18 cellular contexts compared by ENCODE assay signal in the genomic region with DNA sequence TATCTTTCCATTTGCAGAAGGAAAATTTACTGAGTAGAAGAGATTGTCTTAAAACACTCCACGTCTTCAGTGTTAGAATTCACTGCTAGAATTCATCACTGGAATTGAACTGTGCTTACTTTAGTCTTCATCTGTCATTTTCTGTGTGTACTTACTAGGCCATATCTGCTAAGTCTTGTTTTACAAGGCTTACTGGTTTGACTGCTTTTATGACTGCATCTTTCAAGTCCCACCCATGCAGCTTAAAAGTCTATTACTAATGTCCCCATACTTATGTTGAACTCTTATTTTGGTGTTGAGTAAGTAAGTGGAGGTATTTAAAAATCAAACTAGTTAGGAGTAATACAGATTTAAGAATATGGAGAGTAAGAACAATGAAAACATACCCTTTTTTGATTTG.
DNase-seq lines count a peak whose midpoint lies in the region; ATAC-seq, FAIRE-seq and TF ChIP-seq lines count a peak whose summit lies in the region.
"Had no signal": no experiment of that assay in that cellular context is flagged by ENCODE, and none has a peak within 500 bp of the region (broad histone marks: within the 10 kb centered on the region; RNA-seq: fewer than 3 reads in every experiment).

No MANE protein-coding gene starts in this region.

- no peaks in the 10 kb centered on the region for H3K27me3 Mint-ChIP-seq in nephron (ENCODE audit: low read depth)
- H3K27me3 Mint-ChIP-seq: activated B cell treated with CpG ODN at 0.5 μM for 24 hours; activated CD8-positive, alpha-beta T cell treated with anti-CD3 and anti-CD28 coated beads for 36 hours; activated naive CD8-positive, alpha-beta T cell treated with anti-CD3 and anti-CD28 coated beads, Interleukin-2, amount 50 U/mL, for 24 hours had no signal

- H3K27ac Mint-ChIP-seq in nephron = peak overlapping the region in 2 of 3 experiments; percentile 16 to 19
- H3K27ac Mint-ChIP-seq: activated B cell treated with CpG ODN at 0.5 μM for 24 hours; activated CD8-positive, alpha-beta T cell treated with anti-CD3 and anti-CD28 coated beads for 36 hours; activated naive CD8-positive, alpha-beta T cell treated with anti-CD3 and anti-CD28 coated beads, Interleukin-2, amount 50 U/mL, for 24 hours had no signal

- TF ChIP-seq RAD21 in Ishikawa (IDR thresholded peaks at IDR 0.05; ENCODE audit: low read depth) = no peak

- FAIRE-seq in colon (lab: Jason Lieb, UNC) = peak; percentile 73

- H3K9me3 Mint-ChIP-seq in nephron = no peaks in the 10 kb centered on the region
- H3K9me3 Mint-ChIP-seq: activated B cell treated with CpG ODN at 0.5 μM for 24 hours; activated CD8-positive, alpha-beta T cell treated with anti-CD3 and anti-CD28 coated beads for 36 hours; activated naive CD8-positive, alpha-beta T cell treated with anti-CD3 and anti-CD28 coated beads, Interleukin-2, amount 50 U/mL, for 24 hours had no signal

- peaks cover 37% of the 10 kb centered on the region for H3K36me3 Mint-ChIP-seq in nephron (ENCODE audit: low read depth)

- H3K4me1 Mint-ChIP-seq in nephron = peaks cover 11% of the 10 kb centered on the region

- no peak for ATAC-seq in GM18868 (IDR thresholded peaks at IDR 0.05; ENCODE audit: unreplicated experiment)
- ATAC-seq: activated CD8-positive, alpha-beta T cell treated with anti-CD3 and anti-CD28 coated beads for 36 hours; activated naive CD8-positive, alpha-beta T cell treated with anti-CD3 and anti-CD28 coated beads, Interleukin-2, amount 50 U/mL, for 24 hours had no signal

- H3K4me3 Mint-ChIP-seq in nephron = no peak overlapping the region
- H3K4me3 Mint-ChIP-seq: activated B cell treated with CpG ODN at 0.5 μM for 24 hours; activated CD8-positive, alpha-beta T cell treated with anti-CD3 and anti-CD28 coated beads for 36 hours; activated naive CD8-positive, alpha-beta T cell treated with anti-CD3 and anti-CD28 coated beads, Interleukin-2, amount 50 U/mL, for 24 hours had no signal

- peak; percentile 27 for DNase-seq in DMS53 treated with DMSO at 0.1 percent for 48 hours (lab: John Stamatoyannopoulos, UW; ENCODE audit: unreplicated experiment)
- DNase-seq in Kasumi-1 (lab: John Stamatoyannopoulos, UW) = no peak
- no peak for DNase-seq in T-helper 2 cell
- DNase-seq in NCI-H69 (lab: John Stamatoyannopoulos, UW) = no peak
- DNase-seq: activated B cell treated with CpG ODN at 0.5 μM for 24 hours; activated CD8-positive, alpha-beta T cell treated with anti-CD3 and anti-CD28 coated beads for 36 hours; activated naive CD8-positive, alpha-beta T cell treated with anti-CD3 and anti-CD28 coated beads, Interleukin-2, amount 50 U/mL, for 24 hours; activated T-cell treated with anti-CD3 and anti-CD28 coated beads, Interleukin-2, amount 50 U/mL, for 48 hours; hypothalamus; KBM-7; NCI-H1092; NCI-H2107; stimulated activated CD4-positive, alpha-beta T cell treated with anti-CD3 and anti-CD28 coated beads, Interleukin-4, amount 100 ng/mL, for 4 hours; stimulated activated CD8-positive, alpha-beta memory T cell treated with anti-CD3 and anti-CD28 coated beads, Interleukin-4, amount 100 ng/mL, for 48 hours had no signal

- TF ChIP-seq EP300 in Ishikawa (IDR thresholded peaks at IDR 0.05; ENCODE audit: borderline replicate concordance) = no peak

- no peak for TF ChIP-seq CTCF in nephron (IDR thresholded peaks at IDR 0.05; ENCODE audit: unreplicated experiment in 3 of 3)

TF ChIP-seq in Ishikawa, 13 proteins besides CTCF, POLR2A, EP300 and RAD21:
- TF ChIP-seq USF1 (IDR thresholded peaks at IDR 0.05) = no peak
- peak; percentile 71; the same call in 1 of the 2 replicates for TF ChIP-seq FOXM1 (IDR thresholded peaks at IDR 0.05; ENCODE audit: borderline replicate concordance, low read depth)
- TF ChIP-seq NFIC (IDR thresholded peaks at IDR 0.05) = 0 out of 2 replicates have a peak, but pooled peaks have one; percentile 9
- TF ChIP-seq EGR1 (IDR thresholded peaks at IDR 0.05) = no peak
